ENCODE assay signal across 8 cellular contexts in the genomic region with DNA sequence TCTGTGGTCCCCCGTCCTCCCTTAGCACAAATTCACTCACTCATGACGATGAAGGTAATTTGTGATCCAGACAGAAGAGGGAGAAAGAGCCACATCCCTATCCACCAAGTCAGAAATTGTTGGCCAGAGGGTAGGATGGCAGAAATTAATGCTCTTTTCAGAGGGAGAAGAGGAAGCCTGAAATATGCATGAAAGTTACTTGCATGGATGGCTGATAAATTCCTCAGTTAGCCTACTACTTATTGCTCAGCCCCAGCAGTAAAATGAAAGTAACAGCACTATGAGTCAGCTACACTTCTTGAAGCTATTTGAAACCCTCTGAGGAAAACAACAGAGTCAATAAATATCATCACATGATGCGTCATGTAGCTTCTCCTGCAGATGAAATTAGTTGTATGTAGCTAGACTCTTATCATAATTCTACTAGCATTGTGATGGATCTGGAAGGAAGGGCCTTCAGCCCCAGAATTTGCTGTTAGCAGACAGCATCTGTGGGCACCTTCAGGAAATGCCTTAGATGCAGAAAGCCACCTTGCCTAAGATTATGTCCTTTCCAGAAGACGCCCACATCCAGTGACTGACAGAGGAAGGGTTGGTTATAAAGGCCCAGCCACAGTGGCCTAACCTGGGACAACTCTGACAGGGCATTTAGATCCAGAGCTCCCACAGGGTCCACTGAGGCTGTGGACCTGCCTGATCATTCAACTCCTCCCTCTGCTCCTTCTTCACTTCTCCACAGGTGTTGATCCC.
DNase-seq lines count a peak whose midpoint lies in the region; ATAC-seq and TF ChIP-seq lines count a peak whose summit lies in the region.

No MANE protein-coding gene starts in this region.

- H3K4me3 Mint-ChIP-seq in activated T-cell treated with anti-CD3 and anti-CD28 coated beads, Interleukin-2, amount 50 U/mL, for 4 hours, result no peak overlapping the region
- no peak overlapping the region for H3K4me3 Mint-ChIP-seq in activated naive CD8-positive, alpha-beta T cell treated with anti-CD3 and anti-CD28 coated beads, Interleukin-2, amount 50 U/mL, for 24 hours
- H3K4me3 Mint-ChIP-seq in endothelial cell (ENCODE audit: unreplicated experiment), result no peak overlapping the region

- H3K9me3 Mint-ChIP-seq in activated T-cell treated with anti-CD3 and anti-CD28 coated beads, Interleukin-2, amount 50 U/mL, for 4 hours, result no peaks in the 10 kb centered on the region
- no peaks in the 10 kb centered on the region for H3K9me3 Mint-ChIP-seq in activated naive CD8-positive, alpha-beta T cell treated with anti-CD3 and anti-CD28 coated beads, Interleukin-2, amount 50 U/mL, for 24 hours
- H3K9me3 Mint-ChIP-seq in endothelial cell (ENCODE audit: unreplicated experiment), result no peaks in the 10 kb centered on the region

- peaks cover 2% of the 10 kb centered on the region for H3K4me1 Mint-ChIP-seq in activated T-cell treated with anti-CD3 and anti-CD28 coated beads, Interleukin-2, amount 50 U/mL, for 4 hours (ENCODE audit: low read depth)
- H3K4me1 Mint-ChIP-seq in activated naive CD8-positive, alpha-beta T cell treated with anti-CD3 and anti-CD28 coated beads, Interleukin-2, amount 50 U/mL, for 24 hours, result peaks cover 2% of the 10 kb centered on the region
- no peaks in the 10 kb centered on the region for H3K4me1 Mint-ChIP-seq in endothelial cell (ENCODE audit: unreplicated experiment)

- no peak for DNase-seq in activated T-cell treated with anti-CD3 and anti-CD28 coated beads, Interleukin-2, amount 50 U/mL, for 4 hours
- DNase-seq in activated T-cell treated with anti-CD3 and anti-CD28 coated beads, Interleukin-2, amount 50 U/mL, for 48 hours, result no peak
- DNase-seq in activated naive CD8-positive, alpha-beta T cell treated with anti-CD3 and anti-CD28 coated beads, Interleukin-2, amount 50 U/mL, for 24 hours, result no peak
- peak; percentile 95 for DNase-seq in kidney tubule cell (ENCODE audit: low spot score)
- DNase-seq in NCI-H1092 (lab: John Stamatoyannopoulos, UW), result no peak
- no peak for DNase-seq in endothelial cell (ENCODE audit: low spot score)
- no peak for DNase-seq in activated effector memory CD4-positive, alpha-beta T cell treated with anti-CD3 and anti-CD28 coated beads, Interleukin-2, amount 50 U/mL, for 16 hours

- ATAC-seq in activated T-cell treated with anti-CD3 and anti-CD28 coated beads, Interleukin-2, amount 50 U/mL, for 4 hours, result peak; percentile 79 to 80
- ATAC-seq in HG03045 (IDR thresholded peaks at IDR 0.05; ENCODE audit: unreplicated experiment), result peak; percentile 69
- peak; percentile 69 for ATAC-seq in activated naive CD8-positive, alpha-beta T cell treated with anti-CD3 and anti-CD28 coated beads, Interleukin-2, amount 50 U/mL, for 24 hours

- no peak for TF ChIP-seq CTCF in endothelial cell (IDR thresholded peaks at IDR 0.05; ENCODE audit: unreplicated experiment)

- H3K27me3 Mint-ChIP-seq in activated T-cell treated with anti-CD3 and anti-CD28 coated beads, Interleukin-2, amount 50 U/mL, for 4 hours (ENCODE audit: low read depth), result no peaks in the 10 kb centered on the region
- peaks cover 6% of the 10 kb centered on the region for H3K27me3 Mint-ChIP-seq in activated naive CD8-positive, alpha-beta T cell treated with anti-CD3 and anti-CD28 coated beads, Interleukin-2, amount 50 U/mL, for 24 hours
- no peaks in the 10 kb centered on the region for H3K27me3 Mint-ChIP-seq in endothelial cell (ENCODE audit: unreplicated experiment)

- no peak overlapping the region for H3K27ac Mint-ChIP-seq in activated naive CD8-positive, alpha-beta T cell treated with anti-CD3 and anti-CD28 coated beads, Interleukin-2, amount 50 U/mL, for 24 hours
- no peak overlapping the region for H3K27ac Mint-ChIP-seq in endothelial cell (ENCODE audit: unreplicated experiment)

- H3K36me3 Mint-ChIP-seq in activated T-cell treated with anti-CD3 and anti-CD28 coated beads, Interleukin-2, amount 50 U/mL, for 4 hours (ENCODE audit: insufficient read depth), result no peaks in the 10 kb centered on the region
- no peaks in the 10 kb centered on the region for H3K36me3 Mint-ChIP-seq in activated naive CD8-positive, alpha-beta T cell treated with anti-CD3 and anti-CD28 coated beads, Interleukin-2, amount 50 U/mL, for 24 hours (ENCODE audit: low read depth)
- H3K36me3 Mint-ChIP-seq in endothelial cell (ENCODE audit: low read depth, unreplicated experiment), result no peaks in the 10 kb centered on the region
